8 cellular contexts compared by ENCODE assay signal in the genomic region with DNA sequence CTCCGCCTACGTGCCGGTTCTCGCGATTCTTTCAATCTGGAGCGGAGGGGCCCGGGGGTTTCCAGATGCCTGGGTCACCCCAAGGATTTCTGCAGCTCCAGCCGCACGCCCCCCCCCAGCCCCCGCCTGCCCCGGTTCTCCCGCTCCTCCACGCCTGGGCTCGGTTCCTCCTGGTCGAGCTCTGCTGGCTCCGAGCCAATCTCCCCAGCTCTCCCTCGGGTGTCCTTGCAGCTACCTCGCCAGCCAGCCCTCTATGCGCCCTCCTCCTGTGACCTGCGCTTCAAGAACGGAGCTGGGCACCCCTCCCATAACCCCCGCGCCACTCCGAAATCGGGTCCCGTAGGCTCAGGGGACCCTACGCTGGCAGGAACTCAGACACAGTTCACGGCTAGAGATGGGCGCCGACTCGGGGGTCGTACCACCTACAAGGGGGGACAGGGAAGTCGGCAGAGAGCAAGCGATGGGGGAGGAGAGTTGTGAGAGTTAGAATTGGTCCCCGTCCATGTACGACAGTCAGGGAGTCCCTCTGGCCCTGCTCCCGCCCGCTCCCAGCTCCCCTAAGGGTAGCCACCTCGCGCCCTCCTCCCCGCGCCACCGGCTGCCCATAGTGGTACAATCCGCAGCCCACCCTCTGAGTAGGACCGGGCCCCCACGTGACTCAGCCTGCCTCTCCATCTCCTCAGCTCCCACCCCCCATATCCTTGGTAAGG. TPM values are rescaled to one million over a fixed set of nuclear protein-coding genes. Genes with fewer than 3 reads are reported as not detected.
DNase-seq lines count a peak whose midpoint lies in the region; ATAC-seq and TF ChIP-seq lines count a peak whose summit lies in the region.

No MANE protein-coding gene starts in this region.

- H3K4me1 ChIP-seq in right lobe of liver (peaks cover 0 to 44% (median 14%) of the 10 kb centered on the region in 4 donors), stomach smooth muscle (ENCODE audit: control insufficient read depth, insufficient read depth, low read length) (peaks cover 49% of the 10 kb centered on the region)

- 1% methylated on average over 28 of the region's 46 CpGs for WGBS in right lobe of liver (ENCODE audit: insufficient coverage, low coverage, low lambda C conversion rate, missing lambda C conversion rate)

- H3K4me3 ChIP-seq in right lobe of liver (peak overlapping the region; percentile 31 to 36 (median 33)), stomach smooth muscle (ENCODE audit: low read length in 2 of 2) (peak overlapping the region; percentile 49 to 51)

- no peak for TF ChIP-seq CTCF in right lobe of liver (IDR thresholded peaks at IDR 0.05)

- intact Hi-C loops in right lobe of liver (cut with DNase I), result no loop called here

- H3K9ac ChIP-seq in stomach smooth muscle (ENCODE audit: low read length in 2 of 2), result peak overlapping the region in 1 of 2 donors; percentile 15

- no peaks in the 10 kb centered on the region for H3K36me3 ChIP-seq in right lobe of liver
- H3K36me3 ChIP-seq in stomach smooth muscle (ENCODE audit: control insufficient read depth in 2 of 2, insufficient read depth in 2 of 2, low read length in 2 of 2), result no peaks in the 10 kb centered on the region

- peak; percentile 45 for DNase-seq in activated T-cell treated with anti-CD3 and anti-CD28 coated beads, Interleukin-2, amount 50 U/mL, for 1 hour
- no peak for DNase-seq in activated T-cell treated with anti-CD3 and anti-CD28 coated beads for 4 hours
- DNase-seq in cerebellar cortex (ENCODE audit: low spot score), result peak; percentile 39
- DNase-seq in right lobe of liver, result peak in 2 of 3 donors; percentile 68 to 69
- DNase-seq in NCI-H1048 (lab: John Stamatoyannopoulos, UW), result no peak

- H3K9me3 ChIP-seq in right lobe of liver (no peaks in the 10 kb centered on the region), stomach smooth muscle (ENCODE audit: control insufficient read depth in 2 of 2, low read length in 2 of 2) (no peaks in the 10 kb centered on the region)

- H3K27ac ChIP-seq in right lobe of liver (no peak overlapping the region), stomach smooth muscle (ENCODE audit: low read length) (no peak overlapping the region)

- ATAC-seq in right lobe of liver (no peak), HG03520 (IDR thresholded peaks at IDR 0.05; ENCODE audit: unreplicated experiment) (no peak)

- TF ChIP-seq POLR2A in Raji (IDR thresholded peaks at IDR 0.05; ENCODE audit: insufficient read depth, low read depth, low read length) (peak; percentile 28; the same call in 1 of the 2 replicates), right lobe of liver (IDR thresholded peaks at IDR 0.05) (no peak)

- H3K27me3 ChIP-seq in right lobe of liver (no peaks in the 10 kb centered on the region), stomach smooth muscle (ENCODE audit: control insufficient read depth in 1 of 2, insufficient read depth in 2 of 2, low read length in 2 of 2) (peaks cover 65 to 77% of the 10 kb centered on the region in 2 donors)

RNA-seq across cellular contexts. Expression of a gene that starts 1.0 kb away (rescaled TPM):
- total RNA-seq in right lobe of liver, result under 1 TPM in 5 of 6 experiments, not detected in 1; 0.37 to 0.84 (median 0.68) TPM

RNA-seq across cellular contexts. Expression of a gene that starts 4.6 kb away (rescaled TPM):
- total RNA-seq in right lobe of liver, result 10 to 100 TPM in 2 of 6 experiments, 1 to 10 TPM in 4; 6.0 to 12.3 (median 8.2) TPM

RNA-seq across cellular contexts. Expression of a gene that starts 5.0 kb away (rescaled TPM):
- total RNA-seq in right lobe of liver, result 1 to 10 TPM; 2.3 to 8.4 (median 4.0) TPM

RNA-seq across cellular contexts. Expression of a gene that starts 11.6 kb away (rescaled TPM):
- not detected for total RNA-seq in right lobe of liver

RNA-seq across cellular contexts. Expression of a gene that starts 14.9 kb away (rescaled TPM):
- total RNA-seq in right lobe of liver, result not detected

Comparison
In these comparisons a context has a peak if more than half of its experiments do, and no peak if none do; other contexts are left out.
1. DNase-seq: peak in activated T-cell treated with anti-CD3 and anti-CD28 coated beads, Interleukin-2, amount 50 U/mL, for 1 hour (single experiment), cerebellar cortex (single experiment) and right lobe of liver (2 of 3); none in activated T-cell treated with anti-CD3 and anti-CD28 coated beads for 4 hours (single experiment) and NCI-H1048 (single experiment).